Comparison of ENCODE assay signal across 16 cellular contexts in genomic region chr9:98610711-98611110, GRCh38.
DNase-seq lines count a peak whose midpoint lies in the region; ATAC-seq and TF ChIP-seq lines count a peak whose summit lies in the region.
"Had no signal": no experiment of that assay in that cellular context is flagged by ENCODE, and none has a peak within 500 bp of the region (broad histone marks: within the 10 kb centered on the region; RNA-seq: fewer than 3 reads in every experiment).

No MANE protein-coding gene starts in this region.

- H3K9me3 Mint-ChIP-seq in endothelial cell (ENCODE audit: unreplicated experiment) = no peaks in the 10 kb centered on the region
- H3K9me3 Mint-ChIP-seq: IgD-negative memory B cell had no signal

- H3F3A ChIP-seq in PC-9 (ENCODE audit: insufficient read depth, low read depth) (0 out of 2 replicates have a peak, but pooled peaks cover 5% of the 10 kb centered on the region), neural cell (ENCODE audit: insufficient read depth, low read length, poor library complexity, severe bottlenecking) (no peaks in the 10 kb centered on the region)

- H3K27me3 Mint-ChIP-seq in endothelial cell (ENCODE audit: unreplicated experiment) = no peaks in the 10 kb centered on the region

- intact Hi-C loops in PC-9 (cut with micrococcal nuclease; ENCODE audit: unreplicated experiment) (no loop called here), heart left ventricle (cut with DNase I) (no loop called here)

- POLR2A ChIA-PET in PC-9 (lab: Charles Lee; ENCODE audit: unreplicated experiment) = no interaction called here

- H3K27ac ChIP-seq in BLaER1 (peak overlapping the region; percentile 45; the same call in 1 of the 2 replicates), PC-9 (peak overlapping the region; percentile 28; the same call in 1 of the 2 replicates), neural cell (ENCODE audit: low read length) (no peak overlapping the region), heart left ventricle (no peak overlapping the region)

- no peaks in the 10 kb centered on the region for H3K9me2 ChIP-seq in PC-9 (ENCODE audit: insufficient read depth)
- no peaks in the 10 kb centered on the region for H3K9me2 ChIP-seq in neural cell (ENCODE audit: insufficient read depth, low read length)

- H3K79me2 ChIP-seq in PC-9 (ENCODE audit: low read depth) = no peaks in the 10 kb centered on the region
- H3K79me2 ChIP-seq in neural cell (replicated peaks; ENCODE audit: insufficient read depth, low read length) = no peaks in the 10 kb centered on the region

- H3K4me1 ChIP-seq in BLaER1 (peaks cover 45% of the 10 kb centered on the region), PC-9 (replicated peaks; ENCODE audit: insufficient read depth) (peaks cover 7% of the 10 kb centered on the region; the same call in 1 of the 2 replicates), heart left ventricle (no peaks in the 10 kb centered on the region)

- TF ChIP-seq RAD21 in neural cell (conservative IDR thresholded peaks at IDR 0.05) = no peak

- no peaks in the 10 kb centered on the region for H3K27me3 ChIP-seq in BLaER1
- no peaks in the 10 kb centered on the region for H3K27me3 ChIP-seq in PC-9 (ENCODE audit: insufficient read depth, low read depth)
- no peaks in the 10 kb centered on the region for H3K27me3 ChIP-seq in neural cell (ENCODE audit: insufficient read depth, low read depth, low read length)
- H3K27me3 ChIP-seq in heart left ventricle = peaks cover 0 to 4% (median 0%) of the 10 kb centered on the region in 9 donors

- TF ChIP-seq POLR2A in heart left ventricle (IDR thresholded peaks at IDR 0.05) = no peak

- H3K4me2 ChIP-seq in BLaER1 (peak overlapping the region; percentile 79), PC-9 (peak overlapping the region; percentile 31; the same call in 1 of the 2 replicates), neural cell (ENCODE audit: low read length) (no peak overlapping the region)

- H2AFZ ChIP-seq in PC-9 = no peak overlapping the region
- no peak overlapping the region for H2AFZ ChIP-seq in neural cell (ENCODE audit: low read depth, low read length)

- H3K9me3 ChIP-seq in BLaER1 (no peaks in the 10 kb centered on the region), PC-9 (ENCODE audit: insufficient read depth, low read depth) (no peaks in the 10 kb centered on the region; the same call in 1 of the 2 replicates), neural cell (ENCODE audit: low read length) (no peaks in the 10 kb centered on the region), heart left ventricle (no peaks in the 10 kb centered on the region)

- H3K4me3 ChIP-seq in BLaER1 (no peak overlapping the region), PC-9 (no peak overlapping the region), neural cell (ENCODE audit: low read length) (no peak overlapping the region), heart left ventricle (no peak overlapping the region)

- 57 to 72% (median 65%) methylated on average over 5 of the region's 5 CpGs for WGBS in heart left ventricle, 4 donors

- peaks cover 24% of the 10 kb centered on the region for H3K4me1 Mint-ChIP-seq in endothelial cell (ENCODE audit: unreplicated experiment)
- H3K4me1 Mint-ChIP-seq: IgD-negative memory B cell had no signal

- H3K36me3 ChIP-seq in BLaER1 = no peaks in the 10 kb centered on the region
- H3K36me3 ChIP-seq in PC-9 (ENCODE audit: low read depth) = no peaks in the 10 kb centered on the region
- H3K36me3 ChIP-seq in neural cell (ENCODE audit: insufficient read depth, low read length) = no peaks in the 10 kb centered on the region
- H3K36me3 ChIP-seq in heart left ventricle = no peaks in the 10 kb centered on the region

- CTCF ChIA-PET in PC-9 (lab: Charles Lee) = no interaction called here

- TSS peak; percentile 88 for BruUV-seq in PC-9 (replicated peaks; lab: Mats Ljungman, UMichigan)

- no peak for TF ChIP-seq CTCF in PC-9 (conservative IDR thresholded peaks at IDR 0.05)
- no peak for TF ChIP-seq CTCF in endothelial cell (IDR thresholded peaks at IDR 0.05; ENCODE audit: unreplicated experiment)
- TF ChIP-seq CTCF in neural cell (IDR thresholded peaks at IDR 0.05; ENCODE audit: poor library complexity, severe bottlenecking) = no peak
- TF ChIP-seq CTCF in heart left ventricle (IDR thresholded peaks at IDR 0.05) = no peak

- DNase-seq in PC-9 (no peak), endothelial cell (ENCODE audit: low spot score) (no peak), heart left ventricle (no peak), NCI-H187 (lab: John Stamatoyannopoulos, UW) (no peak)
- DNase-seq in activated naive CD4-positive, alpha-beta T cell treated with Interleukin-2 at 50 U/mL for 16 hours = no peak
- DNase-seq: 8988T, DMS 273 treated with DMSO at 0.1 percent for 48 hours, Kasumi-1, NCI-H1105 treated with DMSO at 0.1 percent for 48 hours, NCI-H187 treated with DMSO at 0.1 percent for 48 hours, NCI-H82, PC-3 had no signal

- peak overlapping the region; percentile 40 for H3K4me3 Mint-ChIP-seq in endothelial cell (ENCODE audit: unreplicated experiment)
- H3K4me3 Mint-ChIP-seq: IgD-negative memory B cell had no signal

- ATAC-seq in heart left ventricle = no peak
- ATAC-seq in HG02981 (IDR thresholded peaks at IDR 0.05; ENCODE audit: unreplicated experiment) = no peak
- ATAC-seq: PC-3 had no signal

- no peak for TF ChIP-seq EP300 in neural cell (conservative IDR thresholded peaks at IDR 0.05; ENCODE audit: poor library complexity, severe bottlenecking)

- no peaks in the 10 kb centered on the region for H4K20me1 ChIP-seq in BLaER1
- H4K20me1 ChIP-seq in PC-9 (ENCODE audit: insufficient read depth) = no peaks in the 10 kb centered on the region
- H4K20me1 ChIP-seq in neural cell (ENCODE audit: insufficient read depth) = no peaks in the 10 kb centered on the region

- H3K36me3 Mint-ChIP-seq in endothelial cell (ENCODE audit: low read depth, unreplicated experiment) = no peaks in the 10 kb centered on the region
- H3K36me3 Mint-ChIP-seq: IgD-negative memory B cell had no signal

- H3K9ac ChIP-seq in BLaER1 (no peak overlapping the region; the same call in 1 of the 2 replicates), neural cell (ENCODE audit: low read length) (peak overlapping the region; percentile 1)

- H3K27ac Mint-ChIP-seq in endothelial cell (ENCODE audit: unreplicated experiment) = peak overlapping the region; percentile 65

TF ChIP-seq in neural cell, 6 proteins besides CTCF, POLR2A, EP300 and RAD21:
- TF ChIP-seq SMC3 (conservative IDR thresholded peaks at IDR 0.05; ENCODE audit: poor library complexity) (no peak), TAF1 (IDR thresholded peaks at IDR 0.05; ENCODE audit: low read depth) (no peak), REST (IDR thresholded peaks at IDR 0.05; ENCODE audit: borderline replicate concordance) (no peak), POLR2AphosphoS5 (IDR thresholded peaks at IDR 0.05) (no peak), MXI1 (conservative IDR thresholded peaks at IDR 0.05; ENCODE audit: poor library complexity, severe bottlenecking) (no peak), EZH2 (IDR thresholded peaks at IDR 0.05; ENCODE audit: borderline replicate concordance, insufficient read depth, low read length, poor library complexity, severe bottlenecking) (no peak)

Comparison
In these comparisons a context has a peak if more than half of its experiments do, and no peak if none do; other contexts are left out.
1. H3K27ac ChIP-seq: peak in BLaER1 (single experiment) and PC-9 (single experiment); none in neural cell (single experiment) and heart left ventricle (0 of 12).